In genomic region chr20:57600324-57601210, GRCh38 we compare ENCODE assay signal across 20 cellular contexts. TPM values are rescaled to one million over a fixed set of nuclear protein-coding genes. Genes with fewer than 3 reads are reported as not detected.
DNase-seq lines count a peak whose midpoint lies in the region; ATAC-seq and TF ChIP-seq lines count a peak whose summit lies in the region.
"Had no signal": no experiment of that assay in that cellular context is flagged by ENCODE, and none has a peak within 500 bp of the region (broad histone marks: within the 10 kb centered on the region; RNA-seq: fewer than 3 reads in every experiment).

No MANE protein-coding gene starts in this region.

- H3K4me3 ChIP-seq in osteoblast (ENCODE audit: insufficient read depth, low read length) (no peak overlapping the region), PC-9 (no peak overlapping the region)
- H3K4me3 ChIP-seq: left lung, pancreas, transverse colon had no signal

- H3K27ac ChIP-seq in osteoblast (ENCODE audit: low read depth, low read length) (no peak overlapping the region), PC-9 (no peak overlapping the region)
- H3K27ac ChIP-seq: left lung, pancreas, transverse colon had no signal

- H3K4me1 Mint-ChIP-seq in activated T-helper 17 cell treated with anti-CD3 and anti-CD28 coated beads, Interleukin-2, amount 50 U/mL, for 72 hours: peaks cover 13% of the 10 kb centered on the region
- peaks cover 17% of the 10 kb centered on the region for H3K4me1 Mint-ChIP-seq in type B pancreatic cell (ENCODE audit: unreplicated experiment)

- H4K20me1 ChIP-seq in osteoblast (ENCODE audit: insufficient read depth, low read length): no peaks in the 10 kb centered on the region
- no peaks in the 10 kb centered on the region for H4K20me1 ChIP-seq in PC-9 (ENCODE audit: insufficient read depth)

- CTCF ChIA-PET in PC-9 (lab: Charles Lee): interaction anchor here (0.6 to 0.7 kb wide), 3 partner anchors 21 to 619 kb away, joined by 3 to 5 read pairs (median 5); no protein-coding TSS in a partner anchor

- H3K9me3 ChIP-seq in osteoblast (ENCODE audit: low read depth, low read length): no peaks in the 10 kb centered on the region
- no peaks in the 10 kb centered on the region for H3K9me3 ChIP-seq in PC-9 (ENCODE audit: insufficient read depth, low read depth)
- H3K9me3 ChIP-seq: left lung, pancreas, transverse colon had no signal

- H3K79me2 ChIP-seq in osteoblast (ENCODE audit: insufficient read depth, low read length): no peaks in the 10 kb centered on the region
- no peaks in the 10 kb centered on the region for H3K79me2 ChIP-seq in PC-9 (ENCODE audit: low read depth)

- DNase-seq in osteoblast (ENCODE audit: insufficient read length, low spot score, missing footprints): peak; percentile 97
- no peak for DNase-seq in PC-9
- DNase-seq in type B pancreatic cell (ENCODE audit: extremely low spot score, unreplicated experiment): no peak
- DNase-seq in NCI-H1105 (lab: John Stamatoyannopoulos, UW): no peak
- DNase-seq: effector CD4-positive, alpha-beta T cell; NCI-H2107; NCI-H82; RPMI8226; T-helper 1 cell; transverse colon had no signal

- peak overlapping the region; percentile 25 for H3K27ac Mint-ChIP-seq in activated T-helper 17 cell treated with anti-CD3 and anti-CD28 coated beads, Interleukin-2, amount 50 U/mL, for 72 hours
- H3K27ac Mint-ChIP-seq in type B pancreatic cell: no peak overlapping the region
- H3K27ac Mint-ChIP-seq: activated naive CD4-positive, alpha-beta T cell treated with anti-CD3 and anti-CD28 coated beads, Interleukin-2, amount 50 U/mL, for 24 hours; CD14-positive monocyte had no signal

- H3K27me3 ChIP-seq in osteoblast (ENCODE audit: insufficient read depth, low read length) (no peaks in the 10 kb centered on the region), PC-9 (ENCODE audit: insufficient read depth, low read depth) (no peaks in the 10 kb centered on the region)
- H3K27me3 ChIP-seq: pancreas, transverse colon had no signal

- no peaks in the 10 kb centered on the region for H3K36me3 Mint-ChIP-seq in activated T-helper 17 cell treated with anti-CD3 and anti-CD28 coated beads, Interleukin-2, amount 50 U/mL, for 72 hours (ENCODE audit: low read depth)
- no peaks in the 10 kb centered on the region for H3K36me3 Mint-ChIP-seq in type B pancreatic cell
- H3K36me3 Mint-ChIP-seq: CD14-positive monocyte had no signal

- H3K4me1 ChIP-seq in osteoblast (ENCODE audit: insufficient read depth, low read length): no peaks in the 10 kb centered on the region
- no peaks in the 10 kb centered on the region for H3K4me1 ChIP-seq in PC-9 (replicated peaks; ENCODE audit: insufficient read depth)
- H3K4me1 ChIP-seq: pancreas had no signal

- H3K9me3 Mint-ChIP-seq in activated T-helper 17 cell treated with anti-CD3 and anti-CD28 coated beads, Interleukin-2, amount 50 U/mL, for 72 hours: no peaks in the 10 kb centered on the region
- peaks cover 4% of the 10 kb centered on the region for H3K9me3 Mint-ChIP-seq in type B pancreatic cell
- H3K9me3 Mint-ChIP-seq: activated naive CD4-positive, alpha-beta T cell treated with anti-CD3 and anti-CD28 coated beads, Interleukin-2, amount 50 U/mL, for 24 hours had no signal

- H3K4me2 ChIP-seq in osteoblast (ENCODE audit: insufficient read depth, low read length) (no peak overlapping the region), PC-9 (no peak overlapping the region)

- no peaks in the 10 kb centered on the region for H3K9me2 ChIP-seq in PC-9 (ENCODE audit: insufficient read depth)

- no TSS peak for BruUV-seq in PC-9 (replicated peaks; lab: Mats Ljungman, UMichigan)

- TF ChIP-seq CTCF in osteoblast (IDR thresholded peaks at IDR 0.05; ENCODE audit: extremely low read depth, low read depth, low read length) (no peak), PC-9 (conservative IDR thresholded peaks at IDR 0.05) (no peak), type B pancreatic cell (conservative IDR thresholded peaks at IDR 0.05) (no peak)

- H3K36me3 ChIP-seq in osteoblast (ENCODE audit: insufficient read depth, low read length) (no peaks in the 10 kb centered on the region), PC-9 (ENCODE audit: low read depth) (no peaks in the 10 kb centered on the region)
- H3K36me3 ChIP-seq: left lung, pancreas, transverse colon had no signal

- H3K27me3 Mint-ChIP-seq in activated T-helper 17 cell treated with anti-CD3 and anti-CD28 coated beads, Interleukin-2, amount 50 U/mL, for 72 hours: peaks cover 4% of the 10 kb centered on the region
- peaks cover 9% of the 10 kb centered on the region for H3K27me3 Mint-ChIP-seq in type B pancreatic cell
- H3K27me3 Mint-ChIP-seq: activated naive CD4-positive, alpha-beta T cell treated with anti-CD3 and anti-CD28 coated beads, Interleukin-2, amount 50 U/mL, for 24 hours had no signal

- H2AFZ ChIP-seq in osteoblast (ENCODE audit: low read length) (no peak overlapping the region), PC-9 (no peak overlapping the region)

- H3K4me3 Mint-ChIP-seq in activated T-helper 17 cell treated with anti-CD3 and anti-CD28 coated beads, Interleukin-2, amount 50 U/mL, for 72 hours: no peak overlapping the region
- H3K4me3 Mint-ChIP-seq in type B pancreatic cell: no peak overlapping the region
- H3K4me3 Mint-ChIP-seq: activated naive CD4-positive, alpha-beta T cell treated with anti-CD3 and anti-CD28 coated beads, Interleukin-2, amount 50 U/mL, for 24 hours had no signal

- POLR2A ChIA-PET in PC-9 (lab: Charles Lee; ENCODE audit: unreplicated experiment): no interaction called here

- intact Hi-C loops in PC-9 (cut with micrococcal nuclease; ENCODE audit: unreplicated experiment): no loop called here

- ATAC-seq in GM18870 (IDR thresholded peaks at IDR 0.05; ENCODE audit: unreplicated experiment) (peak; percentile 52), HG02885 (IDR thresholded peaks at IDR 0.05; ENCODE audit: poor library complexity, unreplicated experiment) (peak; percentile 57), HG03108 (IDR thresholded peaks at IDR 0.05; ENCODE audit: unreplicated experiment) (no peak)
- peak; percentile 76 for ATAC-seq in activated T-helper 17 cell treated with anti-CD3 and anti-CD28 coated beads, Interleukin-2, amount 50 U/mL, for 72 hours (replicated peaks)
- ATAC-seq: activated CD4-positive, CD25-positive, alpha-beta regulatory T cell treated with anti-CD3 and anti-CD28 coated beads, Interleukin-2, amount 50 U/mL, for 24 hours; left lung; pancreas had no signal

- peaks cover 13% of the 10 kb centered on the region; the same call in 1 of the 2 replicates for H3F3A ChIP-seq in PC-9 (ENCODE audit: insufficient read depth, low read depth)

RNA-seq across cellular contexts. Expression of gene ZBP1, which starts 19.7 kb away (rescaled TPM):
- total RNA-seq in activated T-helper 17 cell treated with anti-CD3 and anti-CD28 coated beads, Interleukin-2, amount 50 U/mL, for 72 hours: 1 to 10 TPM; 1.0 to 1.7 TPM
- total RNA-seq in osteoblast (not detected in 2 replicates), PC-9 (2021) (not detected in 2 replicates), type B pancreatic cell (ENCODE audit: low replicate concordance) (not detected in 2 replicates)
- total RNA-seq: bronchial epithelial cell had no signal

RNA-seq across cellular contexts. Expression of gene PCK1, which starts 39.7 kb away (rescaled TPM):
- total RNA-seq in activated T-helper 17 cell treated with anti-CD3 and anti-CD28 coated beads, Interleukin-2, amount 50 U/mL, for 72 hours: not detected
- total RNA-seq in osteoblast: not detected in 2 replicates
- total RNA-seq in PC-9 (2021): not detected in 2 replicates
- total RNA-seq in type B pancreatic cell (ENCODE audit: low replicate concordance): 2.3 and 4.7 TPM in 2 replicates
- total RNA-seq: bronchial epithelial cell, left lung had no signal
